8 cellular contexts compared by ENCODE assay signal in the genomic region with DNA sequence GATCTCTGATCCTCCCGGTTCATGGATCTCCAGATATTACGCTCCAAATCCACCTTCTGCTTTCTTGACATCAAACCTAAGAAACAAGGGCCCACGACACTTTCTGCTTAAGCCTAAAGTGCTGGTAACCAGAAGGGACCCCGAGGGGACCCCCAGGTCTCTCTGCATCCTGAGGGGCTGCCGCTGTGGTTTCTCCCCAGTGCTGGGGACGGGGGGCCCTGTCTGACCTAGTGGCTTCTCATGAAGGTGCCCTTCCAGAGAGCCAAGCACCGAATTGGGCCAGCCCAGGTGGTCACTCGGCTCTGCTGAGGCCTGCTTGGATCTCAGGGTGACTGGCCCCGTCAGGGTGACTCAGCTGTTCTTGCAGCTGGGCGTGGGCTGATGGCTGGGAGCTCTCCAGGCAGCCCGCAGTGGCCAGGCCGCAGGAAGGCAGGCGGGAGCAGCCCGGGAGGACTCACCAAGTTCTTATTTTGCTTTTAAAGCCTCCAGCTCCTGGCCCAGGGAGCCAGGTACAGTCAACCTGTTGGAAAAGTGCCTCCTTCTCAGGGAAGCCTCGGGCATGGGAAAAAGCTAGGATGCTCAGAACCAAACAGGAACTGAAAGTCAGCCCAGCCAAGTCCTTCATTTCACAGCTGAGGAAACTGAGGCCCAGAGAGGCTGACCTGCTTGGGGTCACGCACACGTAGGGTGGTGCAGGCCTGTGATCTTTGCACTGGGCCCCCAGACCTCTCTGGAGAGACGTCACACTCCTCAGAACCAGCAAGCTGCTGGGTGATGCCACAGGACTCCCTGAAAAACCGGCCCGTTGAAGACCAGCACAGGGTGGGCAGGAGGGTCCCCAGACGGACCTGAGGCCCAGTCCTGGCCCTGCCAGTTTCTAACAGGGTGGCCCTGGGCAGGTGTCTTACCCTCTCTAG. TPM values are rescaled to one million over a fixed set of nuclear protein-coding genes. Genes with fewer than 3 reads are reported as not detected.
DNase-seq lines count a peak whose midpoint lies in the region; ATAC-seq lines count a peak whose summit lies in the region.

No MANE protein-coding gene starts in this region.

- peak overlapping the region; percentile 83 for H3K9ac ChIP-seq in adipocyte (ENCODE audit: low read length)

- H3K27me3 ChIP-seq in adipocyte (replicated peaks; ENCODE audit: control insufficient read depth, insufficient read depth, low read length) = no peaks in the 10 kb centered on the region

- H3K4me1 ChIP-seq in adipocyte (ENCODE audit: control insufficient read depth, insufficient read depth, low read length) = peaks cover 18% of the 10 kb centered on the region

- peak; percentile 54 for DNase-seq in GM04503 (ENCODE audit: low read depth)
- DNase-seq in adipocyte (ENCODE audit: low read depth) = peak; percentile 92
- DNase-seq in left ventricle myocardium superior = peak; percentile 82
- DNase-seq in skeletal muscle cell (ENCODE audit: low read depth) = peak; percentile 83
- no peak for DNase-seq in stimulated activated naive CD8-positive, alpha-beta T cell treated with anti-CD3 and anti-CD28 coated beads, Interleukin-15, Interleukin-2, amounts not matched to agents 100 U/mL and 50 U/mL, for 24 hours

- peak; percentile 94 for ATAC-seq in left ventricle myocardium superior
- no peak for ATAC-seq in HG03342 (IDR thresholded peaks at IDR 0.05; ENCODE audit: unreplicated experiment)
- ATAC-seq in GM19035 (IDR thresholded peaks at IDR 0.05; ENCODE audit: unreplicated experiment) = no peak
- ATAC-seq in activated CD4-positive, CD25-positive, alpha-beta regulatory T cell treated with anti-CD3 and anti-CD28 coated beads, Interleukin-2, amount 50 U/mL, for 24 hours = no peak
- no peak for ATAC-seq in stimulated activated naive CD8-positive, alpha-beta T cell treated with anti-CD3 and anti-CD28 coated beads, Interleukin-15, Interleukin-2, amounts not matched to agents 100 U/mL and 50 U/mL, for 24 hours

- intact Hi-C loops in left ventricle myocardium superior (cut with micrococcal nuclease) = no loop called here

- H3K4me3 ChIP-seq in adipocyte (ENCODE audit: low read length) (no peak overlapping the region), skeletal muscle cell (ENCODE audit: low read depth, low read length) (no peak overlapping the region)

- no peaks in the 10 kb centered on the region for H3K36me3 ChIP-seq in adipocyte (ENCODE audit: control insufficient read depth, insufficient read depth, low read length, severe bottlenecking)

- H3K9me3 ChIP-seq in adipocyte (ENCODE audit: control insufficient read depth, low read length) = no peaks in the 10 kb centered on the region

RNA-seq across cellular contexts. Expression of a gene that starts 16.7 kb away (rescaled TPM):
- total RNA-seq in left ventricle myocardium superior = 7.3 TPM

RNA-seq across cellular contexts. Expression of a gene that starts 23.0 kb away (rescaled TPM):
- 42.9 TPM for total RNA-seq in left ventricle myocardium superior

RNA-seq across cellular contexts. Expression of a gene that starts 39.0 kb away (rescaled TPM):
- 1.1 TPM for total RNA-seq in left ventricle myocardium superior

RNA-seq across cellular contexts. Expression of a gene that starts 49.8 kb away (rescaled TPM):
- total RNA-seq in left ventricle myocardium superior = 79.8 TPM
